Comparison of ENCODE assay signal across 1 cellular context in the genomic region with DNA sequence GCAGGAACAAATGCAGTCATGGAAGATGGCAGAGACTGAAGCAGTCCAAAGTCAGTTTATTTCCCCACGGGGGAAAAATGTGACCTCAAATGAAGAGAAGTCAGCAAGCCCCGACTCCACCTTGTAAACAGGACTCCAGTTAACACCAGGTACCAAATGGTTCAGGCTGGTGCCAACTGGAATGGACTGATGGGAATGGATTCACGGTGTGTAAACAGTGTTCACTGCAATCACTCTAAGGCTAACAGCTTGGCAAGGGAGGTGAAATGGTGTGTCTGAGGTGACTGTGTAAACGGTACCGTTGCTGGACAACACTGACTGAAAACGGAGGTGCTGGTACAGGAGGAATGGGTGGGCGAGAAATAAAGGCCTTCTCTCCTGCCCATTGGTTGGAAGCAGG.
TF ChIP-seq lines count a peak whose summit lies in the region.

No MANE protein-coding gene starts in this region.

TF ChIP-seq in liver, 16 proteins besides CTCF, POLR2A, EP300 and RAD21:
- TF ChIP-seq GABPA (IDR thresholded peaks at IDR 0.05 in 1 of 2, conservative IDR thresholded peaks at IDR 0.05 in 1 of 2): peak in 1 of 2 donors; percentile 58
- peak; percentile 100 for TF ChIP-seq FOXA2 (IDR thresholded peaks at IDR 0.05)
- peak; percentile 92 to 97 for TF ChIP-seq HNF4A (conservative IDR thresholded peaks at IDR 0.05)
- TF ChIP-seq JUND (IDR thresholded peaks at IDR 0.05): peak in 1 of 2 donors; percentile 90
- peak; percentile 72 for TF ChIP-seq NR2F2 (IDR thresholded peaks at IDR 0.05)
- TF ChIP-seq, protein P1, sequence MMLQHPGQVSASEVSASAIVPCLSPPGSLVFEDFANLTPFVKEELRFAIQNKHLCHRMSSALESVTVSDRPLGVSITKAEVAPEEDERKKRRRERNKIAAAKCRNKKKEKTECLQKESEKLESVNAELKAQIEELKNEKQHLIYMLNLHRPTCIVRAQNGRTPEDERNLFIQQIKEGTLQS (IDR thresholded peaks at IDR 0.05): peak; percentile 72
- TF ChIP-seq, protein P2, sequence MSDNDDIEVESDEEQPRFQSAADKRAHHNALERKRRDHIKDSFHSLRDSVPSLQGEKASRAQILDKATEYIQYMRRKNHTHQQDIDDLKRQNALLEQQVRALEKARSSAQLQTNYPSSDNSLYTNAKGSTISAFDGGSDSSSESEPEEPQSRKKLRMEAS (IDR thresholded peaks at IDR 0.05): peak; percentile 93
- TF ChIP-seq TAF1 (conservative IDR thresholded peaks at IDR 0.05): no peak
- peak; percentile 91 to 99 for TF ChIP-seq RXRA (IDR thresholded peaks at IDR 0.05)
- peak; percentile 91 for TF ChIP-seq SP1 (IDR thresholded peaks at IDR 0.05)
- TF ChIP-seq EGR1 (IDR thresholded peaks at IDR 0.05; ENCODE audit: low read depth in 2 of 2): peak; percentile 44 to 89
- TF ChIP-seq HNF4G (IDR thresholded peaks at IDR 0.05): peak; percentile 80
- peak; percentile 100 for TF ChIP-seq FOXA1 (IDR thresholded peaks at IDR 0.05)
- TF ChIP-seq, protein P3, sequence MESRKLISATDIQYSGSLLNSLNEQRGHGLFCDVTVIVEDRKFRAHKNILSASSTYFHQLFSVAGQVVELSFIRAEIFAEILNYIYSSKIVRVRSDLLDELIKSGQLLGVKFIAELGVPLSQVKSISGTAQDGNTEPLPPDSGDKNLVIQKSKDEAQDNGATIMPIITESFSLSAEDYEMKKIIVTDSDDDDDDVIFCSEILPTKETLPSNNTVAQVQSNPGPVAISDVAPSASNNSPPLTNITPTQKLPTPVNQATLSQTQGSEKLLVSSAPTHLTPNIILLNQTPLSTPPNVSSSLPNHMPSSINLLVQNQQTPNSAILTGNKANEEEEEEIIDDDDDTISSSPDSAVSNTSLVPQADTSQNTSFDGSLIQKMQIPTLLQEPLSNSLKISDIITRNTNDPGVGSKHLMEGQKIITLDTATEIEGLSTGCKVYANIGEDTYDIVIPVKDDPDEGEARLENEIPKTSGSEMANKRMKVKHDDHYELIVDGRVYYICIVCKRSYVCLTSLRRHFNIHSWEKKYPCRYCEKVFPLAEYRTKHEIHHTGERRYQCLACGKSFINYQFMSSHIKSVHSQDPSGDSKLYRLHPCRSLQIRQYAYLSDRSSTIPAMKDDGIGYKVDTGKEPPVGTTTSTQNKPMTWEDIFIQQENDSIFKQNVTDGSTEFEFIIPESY (IDR thresholded peaks at IDR 0.05): peak; percentile 89
- TF ChIP-seq, protein P4, sequence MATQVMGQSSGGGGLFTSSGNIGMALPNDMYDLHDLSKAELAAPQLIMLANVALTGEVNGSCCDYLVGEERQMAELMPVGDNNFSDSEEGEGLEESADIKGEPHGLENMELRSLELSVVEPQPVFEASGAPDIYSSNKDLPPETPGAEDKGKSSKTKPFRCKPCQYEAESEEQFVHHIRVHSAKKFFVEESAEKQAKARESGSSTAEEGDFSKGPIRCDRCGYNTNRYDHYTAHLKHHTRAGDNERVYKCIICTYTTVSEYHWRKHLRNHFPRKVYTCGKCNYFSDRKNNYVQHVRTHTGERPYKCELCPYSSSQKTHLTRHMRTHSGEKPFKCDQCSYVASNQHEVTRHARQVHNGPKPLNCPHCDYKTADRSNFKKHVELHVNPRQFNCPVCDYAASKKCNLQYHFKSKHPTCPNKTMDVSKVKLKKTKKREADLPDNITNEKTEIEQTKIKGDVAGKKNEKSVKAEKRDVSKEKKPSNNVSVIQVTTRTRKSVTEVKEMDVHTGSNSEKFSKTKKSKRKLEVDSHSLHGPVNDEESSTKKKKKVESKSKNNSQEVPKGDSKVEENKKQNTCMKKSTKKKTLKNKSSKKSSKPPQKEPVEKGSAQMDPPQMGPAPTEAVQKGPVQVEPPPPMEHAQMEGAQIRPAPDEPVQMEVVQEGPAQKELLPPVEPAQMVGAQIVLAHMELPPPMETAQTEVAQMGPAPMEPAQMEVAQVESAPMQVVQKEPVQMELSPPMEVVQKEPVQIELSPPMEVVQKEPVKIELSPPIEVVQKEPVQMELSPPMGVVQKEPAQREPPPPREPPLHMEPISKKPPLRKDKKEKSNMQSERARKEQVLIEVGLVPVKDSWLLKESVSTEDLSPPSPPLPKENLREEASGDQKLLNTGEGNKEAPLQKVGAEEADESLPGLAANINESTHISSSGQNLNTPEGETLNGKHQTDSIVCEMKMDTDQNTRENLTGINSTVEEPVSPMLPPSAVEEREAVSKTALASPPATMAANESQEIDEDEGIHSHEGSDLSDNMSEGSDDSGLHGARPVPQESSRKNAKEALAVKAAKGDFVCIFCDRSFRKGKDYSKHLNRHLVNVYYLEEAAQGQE (IDR thresholded peaks at IDR 0.05): peak; percentile 87
- peak; percentile 91 for TF ChIP-seq YY1 (IDR thresholded peaks at IDR 0.05)
TF ChIP-seq in liver: peak in this region for 15.
